In genomic region chr15:63112871-63113270, GRCh38 we compare ENCODE assay signal across 1 cellular context.
TF ChIP-seq lines count a peak whose summit lies in the region.

No MANE protein-coding gene starts in this region.

TF ChIP-seq in K562, 482 proteins besides CTCF, POLR2A, EP300 and RAD21 (continued from another document):
- TF ChIP-seq DEAF1 (CRISPR knock-in tag; IDR thresholded peaks at IDR 0.05) (no peak), FOXK2 (conservative IDR thresholded peaks at IDR 0.05 in 1 of 2, IDR thresholded peaks at IDR 0.05 in 1 of 2; ENCODE audit: low read depth in 2 of 2) (peak in 1 of 2 experiments; percentile 51; a peak in 1 of 4 replicates), ZNF146 (CRISPR knock-in tag; IDR thresholded peaks at IDR 0.05; ENCODE audit: unreplicated experiment) (no peak), SIN3B (IDR thresholded peaks at IDR 0.05; ENCODE audit: low read depth) (no peak), BACH1 (tag; IDR thresholded peaks at IDR 0.05) (peak; percentile 40; the same call in 1 of the 2 replicates), NR2C2 (CRISPR knock-in tag; IDR thresholded peaks at IDR 0.05) (no peak), NR2C2 (tag; IDR thresholded peaks at IDR 0.05) (no peak), CTBP1 (IDR thresholded peaks at IDR 0.05; ENCODE audit: borderline replicate concordance) (no peak), CBX8 (IDR thresholded peaks at IDR 0.05; ENCODE audit: borderline replicate concordance, extremely low read depth, low read depth, low read length, poor library complexity, severe bottlenecking) (no peak), SMARCE1 (IDR thresholded peaks at IDR 0.05) (peak; percentile 52; the same call in 1 of the 2 replicates), C11orf30 (IDR thresholded peaks at IDR 0.05; ENCODE audit: low read depth) (peak; percentile 93), RBM39 (optimal IDR thresholded peaks at IDR 0.05; ENCODE audit: low read depth, low read length) (no peak), HOXB6 (CRISPR knock-in tag; IDR thresholded peaks at IDR 0.05; ENCODE audit: borderline replicate concordance) (no peak), SMARCA4 (IDR thresholded peaks at IDR 0.05) (peak; percentile 72; the same call in 1 of the 2 replicates), IRF2 (CRISPR knock-in tag; IDR thresholded peaks at IDR 0.05) (no peak)
- TF ChIP-seq, protein P1, sequence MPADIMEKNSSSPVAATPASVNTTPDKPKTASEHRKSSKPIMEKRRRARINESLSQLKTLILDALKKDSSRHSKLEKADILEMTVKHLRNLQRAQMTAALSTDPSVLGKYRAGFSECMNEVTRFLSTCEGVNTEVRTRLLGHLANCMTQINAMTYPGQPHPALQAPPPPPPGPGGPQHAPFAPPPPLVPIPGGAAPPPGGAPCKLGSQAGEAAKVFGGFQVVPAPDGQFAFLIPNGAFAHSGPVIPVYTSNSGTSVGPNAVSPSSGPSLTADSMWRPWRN (IDR thresholded peaks at IDR 0.05; ENCODE audit: low read depth): no peak
- TF ChIP-seq, protein P2, sequence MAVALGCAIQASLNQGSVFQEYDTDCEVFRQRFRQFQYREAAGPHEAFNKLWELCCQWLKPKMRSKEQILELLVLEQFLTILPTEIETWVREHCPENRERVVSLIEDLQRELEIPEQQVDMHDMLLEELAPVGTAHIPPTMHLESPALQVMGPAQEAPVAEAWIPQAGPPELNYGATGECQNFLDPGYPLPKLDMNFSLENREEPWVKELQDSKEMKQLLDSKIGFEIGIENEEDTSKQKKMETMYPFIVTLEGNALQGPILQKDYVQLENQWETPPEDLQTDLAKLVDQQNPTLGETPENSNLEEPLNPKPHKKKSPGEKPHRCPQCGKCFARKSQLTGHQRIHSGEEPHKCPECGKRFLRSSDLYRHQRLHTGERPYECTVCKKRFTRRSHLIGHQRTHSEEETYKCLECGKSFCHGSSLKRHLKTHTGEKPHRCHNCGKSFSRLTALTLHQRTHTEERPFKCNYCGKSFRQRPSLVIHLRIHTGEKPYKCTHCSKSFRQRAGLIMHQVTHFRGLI (CRISPR knock-in tag; IDR thresholded peaks at IDR 0.05): no peak
TF ChIP-seq in K562: peak in this region for 26.
